18 cellular contexts compared by ENCODE assay signal in genomic region chr1:215476541-215476940, GRCh38.
A peak's percentile ranks its signal among the peaks of the same experiment; 100 is the strongest.
DNase-seq lines count a peak whose midpoint lies in the region; ATAC-seq and TF ChIP-seq lines count a peak whose summit lies in the region.
"Had no signal": no experiment of that assay in that cellular context is flagged by ENCODE, and none has a peak within 500 bp of the region (broad histone marks: within the 10 kb centered on the region; RNA-seq: fewer than 3 reads in every experiment).

No MANE protein-coding gene starts in this region.

- DNase-seq in ELR (ENCODE audit: low read depth), result peak; percentile 54
- peak; percentile 69 for DNase-seq in M059J (ENCODE audit: low read depth)
- DNase-seq in epithelial cell of prostate (ENCODE audit: low read depth, low spot score), result peak; percentile 65
- no peak for DNase-seq in osteocyte (ENCODE audit: extremely low spot score, unreplicated experiment)
- DNase-seq in ecto neural progenitor cell (ENCODE audit: low spot score), result no peak
- no peak for DNase-seq in left colon
- no peak for DNase-seq in naive thymus-derived CD8-positive, alpha-beta T cell
- DNase-seq: activated naive CD4-positive, alpha-beta T cell treated with anti-CD3 and anti-CD28 coated beads, Interleukin-2, amount 10 ng/mL, durations not matched to agents 7 days and 5 days; cortex of kidney; GDM1; glutamatergic neuron; NCI-H2107; RPMI8226; small intestine; stimulated activated CD4-positive, alpha-beta T cell treated with anti-CD3 and anti-CD28 coated beads, Interleukin-4, amount 100 ng/mL, for 4 hours had no signal

- no peak for TF ChIP-seq CTCF in osteocyte (IDR thresholded peaks at IDR 0.05)

- H3K4me3 Mint-ChIP-seq in osteocyte (ENCODE audit: unreplicated experiment), result no peak overlapping the region
- no peak overlapping the region for H3K4me3 Mint-ChIP-seq in naive thymus-derived CD8-positive, alpha-beta T cell
- H3K4me3 Mint-ChIP-seq: activated naive CD4-positive, alpha-beta T cell treated with anti-CD3 and anti-CD28 coated beads, Interleukin-2, amount 10 ng/mL, durations not matched to agents 7 days and 5 days had no signal

- no peaks in the 10 kb centered on the region for H3K27me3 Mint-ChIP-seq in osteocyte (ENCODE audit: unreplicated experiment)
- peaks cover 0 to 5% (median 0%) of the 10 kb centered on the region in 5 donors for H3K27me3 Mint-ChIP-seq in naive thymus-derived CD8-positive, alpha-beta T cell
- H3K27me3 Mint-ChIP-seq: activated naive CD4-positive, alpha-beta T cell treated with anti-CD3 and anti-CD28 coated beads, Interleukin-2, amount 10 ng/mL, durations not matched to agents 7 days and 5 days had no signal

- no peaks in the 10 kb centered on the region for H3K36me3 Mint-ChIP-seq in osteocyte (ENCODE audit: unreplicated experiment)
- H3K36me3 Mint-ChIP-seq in naive thymus-derived CD8-positive, alpha-beta T cell, result peaks cover 0 to 13% (median 2%) of the 10 kb centered on the region in 3 donors
- H3K36me3 Mint-ChIP-seq: activated naive CD4-positive, alpha-beta T cell treated with anti-CD3 and anti-CD28 coated beads, Interleukin-2, amount 10 ng/mL, durations not matched to agents 7 days and 5 days had no signal

- peaks cover 10% of the 10 kb centered on the region for H3K4me1 Mint-ChIP-seq in osteocyte (ENCODE audit: unreplicated experiment)
- H3K4me1 Mint-ChIP-seq in naive thymus-derived CD8-positive, alpha-beta T cell, result no peaks in the 10 kb centered on the region
- H3K4me1 Mint-ChIP-seq: activated naive CD4-positive, alpha-beta T cell treated with anti-CD3 and anti-CD28 coated beads, Interleukin-2, amount 10 ng/mL, durations not matched to agents 7 days and 5 days had no signal

- peaks cover 9% of the 10 kb centered on the region for H3K9me3 Mint-ChIP-seq in osteocyte (ENCODE audit: unreplicated experiment)
- H3K9me3 Mint-ChIP-seq in naive thymus-derived CD8-positive, alpha-beta T cell, result peaks cover 0 to 27% (median 8%) of the 10 kb centered on the region in 9 donors
- H3K9me3 Mint-ChIP-seq: activated naive CD4-positive, alpha-beta T cell treated with anti-CD3 and anti-CD28 coated beads, Interleukin-2, amount 10 ng/mL, durations not matched to agents 7 days and 5 days had no signal

- H3K27ac ChIP-seq in epithelial cell of prostate, result peak overlapping the region; percentile 60
- H3K27ac ChIP-seq: BLaER1 treated with 17β-estradiol and CSF1 and Interleukin-3, amounts not matched to agents 10 nM and 100 nM; HL-60 had no signal

- intact Hi-C loops in left colon (cut with DNase I, micrococcal nuclease), result no loop called here

- no peak for ATAC-seq in left colon
- ATAC-seq in naive thymus-derived CD8-positive, alpha-beta T cell, result no peak
- ATAC-seq: K562 had no signal

- peak overlapping the region; percentile 29 for H3K27ac Mint-ChIP-seq in osteocyte (ENCODE audit: unreplicated experiment)
- H3K27ac Mint-ChIP-seq in naive thymus-derived CD8-positive, alpha-beta T cell, result no peak overlapping the region
- H3K27ac Mint-ChIP-seq: activated naive CD4-positive, alpha-beta T cell treated with anti-CD3 and anti-CD28 coated beads, Interleukin-2, amount 10 ng/mL, durations not matched to agents 7 days and 5 days had no signal

- POLR2A ChIA-PET in naive thymus-derived CD8-positive, alpha-beta T cell (lab: Charles Lee), result no interaction called here

Comparison
In these comparisons a context has a peak if more than half of its experiments do, and no peak if none do; other contexts are left out.
1. DNase-seq: peak in ELR (single experiment), M059J (single experiment) and epithelial cell of prostate (single experiment); none in osteocyte (single experiment), ecto neural progenitor cell (single experiment), left colon (0 of 2) and naive thymus-derived CD8-positive, alpha-beta T cell (0 of 10).